Comparison of ENCODE assay signal across 17 cellular contexts in genomic region chr13:107252428-107252827, GRCh38.
DNase-seq lines count a peak whose midpoint lies in the region; ATAC-seq and TF ChIP-seq lines count a peak whose summit lies in the region.
"Had no signal": no experiment of that assay in that cellular context is flagged by ENCODE, and none has a peak within 500 bp of the region (broad histone marks: within the 10 kb centered on the region; RNA-seq: fewer than 3 reads in every experiment).

No MANE protein-coding gene starts in this region.

- no peaks in the 10 kb centered on the region for H3K27me3 Mint-ChIP-seq in stimulated activated naive B cell treated with anti-CD40 and anti-IgM and Interleukin-4, amounts not matched to agents 10 μg/mL and 1 μg/mL and 100 μg/mL, for 72 hours
- H3K27me3 Mint-ChIP-seq: CD4-positive, CD25-positive, alpha-beta regulatory T cell; CD8-positive, alpha-beta memory T cell had no signal

- H3K36me3 ChIP-seq in left lung = no peaks in the 10 kb centered on the region
- H3K36me3 ChIP-seq: BE2C had no signal

- no peaks in the 10 kb centered on the region for H3K36me3 Mint-ChIP-seq in stimulated activated naive B cell treated with anti-CD40 and anti-IgM and Interleukin-4, amounts not matched to agents 10 μg/mL and 1 μg/mL and 100 μg/mL, for 72 hours
- H3K36me3 Mint-ChIP-seq: CD4-positive, CD25-positive, alpha-beta regulatory T cell had no signal

- no peaks in the 10 kb centered on the region for H3K4me1 Mint-ChIP-seq in stimulated activated naive B cell treated with anti-CD40 and anti-IgM and Interleukin-4, amounts not matched to agents 10 μg/mL and 1 μg/mL and 100 μg/mL, for 72 hours
- H3K4me1 Mint-ChIP-seq: CD4-positive, CD25-positive, alpha-beta regulatory T cell; CD8-positive, alpha-beta memory T cell had no signal

- H3K9me3 Mint-ChIP-seq in stimulated activated naive B cell treated with anti-CD40 and anti-IgM and Interleukin-4, amounts not matched to agents 10 μg/mL and 1 μg/mL and 100 μg/mL, for 72 hours = no peaks in the 10 kb centered on the region

- POLR2A ChIA-PET in RWPE1 (lab: Yijun Ruan, JAX; ENCODE audit: low non-redundant PET) = no interaction called here

- TF ChIP-seq CTCF in RWPE1 (conservative IDR thresholded peaks at IDR 0.05; ENCODE audit: low read depth) = no peak
- TF ChIP-seq CTCF in left lung (IDR thresholded peaks at IDR 0.05) = no peak

- no peaks in the 10 kb centered on the region for H3K9me3 ChIP-seq in left lung
- H3K9me3 ChIP-seq: BE2C had no signal

- no peak overlapping the region for H3K27ac ChIP-seq in RWPE1
- H3K27ac ChIP-seq in epithelial cell of prostate = peak overlapping the region; percentile 16
- H3K27ac ChIP-seq in left lung = no peak overlapping the region
- H3K27ac ChIP-seq: GM23248 had no signal

- DNase-seq in RWPE1 (ENCODE audit: low spot score) (peak; percentile 9), epithelial cell of prostate (ENCODE audit: low read depth, low spot score) (no peak), left lung (no peak), NCI-H345 treated with DMSO at 0.1 percent for 48 hours (lab: John Stamatoyannopoulos, UW; ENCODE audit: unreplicated experiment) (no peak)
- no peak for DNase-seq in stimulated activated naive B cell treated with anti-CD40 and anti-IgM and Interleukin-4, amounts not matched to agents 10 μg/mL and 1 μg/mL and 100 μg/mL, for 72 hours
- DNase-seq: ACHN; BE2C; C1 segment of cervical spinal cord; CD4-positive, CD25-positive, alpha-beta regulatory T cell; CD8-positive, alpha-beta memory T cell; COR-L47; DMS 273 treated with DMSO at 0.1 percent for 48 hours; GM23248; HCEC 1CT had no signal

- H3K4me1 ChIP-seq in left lung = no peaks in the 10 kb centered on the region

- CTCF ChIA-PET in RWPE1 (lab: Yijun Ruan, JAX) = interaction anchor here (0.6 kb wide), 1 partner anchor 49 kb away, joined by 3 read pairs; no protein-coding TSS in a partner anchor

- ATAC-seq in left lung (peak; percentile 49), HG03442 (IDR thresholded peaks at IDR 0.05; ENCODE audit: unreplicated experiment) (no peak), HG03460 (IDR thresholded peaks at IDR 0.05; ENCODE audit: unreplicated experiment) (no peak)
- no peak for ATAC-seq in stimulated activated naive B cell treated with anti-CD40 and anti-IgM and Interleukin-4, amounts not matched to agents 10 μg/mL and 1 μg/mL and 100 μg/mL, for 72 hours (replicated peaks)
- ATAC-seq: HepG2 had no signal

- H3K27ac Mint-ChIP-seq in stimulated activated naive B cell treated with anti-CD40 and anti-IgM and Interleukin-4, amounts not matched to agents 10 μg/mL and 1 μg/mL and 100 μg/mL, for 72 hours = no peak overlapping the region
- H3K27ac Mint-ChIP-seq: CD4-positive, CD25-positive, alpha-beta regulatory T cell; CD8-positive, alpha-beta memory T cell had no signal

- H3K4me3 ChIP-seq in left lung = no peak overlapping the region
- H3K4me3 ChIP-seq: GM23248 had no signal

- no peaks in the 10 kb centered on the region for H3K27me3 ChIP-seq in left lung
- H3K27me3 ChIP-seq: BE2C had no signal

- intact Hi-C loops in left lung (cut with DNase I) = no loop called here

- H3K4me3 Mint-ChIP-seq in stimulated activated naive B cell treated with anti-CD40 and anti-IgM and Interleukin-4, amounts not matched to agents 10 μg/mL and 1 μg/mL and 100 μg/mL, for 72 hours = no peak overlapping the region
- H3K4me3 Mint-ChIP-seq: CD4-positive, CD25-positive, alpha-beta regulatory T cell; CD8-positive, alpha-beta memory T cell had no signal
